9 cellular contexts compared by ENCODE assay signal in genomic region chr4:3766791-3767561, GRCh38. TPM values are rescaled to one million over a fixed set of nuclear protein-coding genes. Genes with fewer than 3 reads are reported as not detected.
DNase-seq lines count a peak whose midpoint lies in the region; ATAC-seq and TF ChIP-seq lines count a peak whose summit lies in the region.
"Had no signal": no experiment of that assay in that cellular context is flagged by ENCODE, and none has a peak within 500 bp of the region (broad histone marks: within the 10 kb centered on the region; RNA-seq: fewer than 3 reads in every experiment).

No MANE protein-coding gene starts in this region.

- H3K4me3 Mint-ChIP-seq in activated CD8-positive, alpha-beta T cell treated with anti-CD3 and anti-CD28 coated beads for 36 hours = peak overlapping the region; percentile 52
- H3K4me3 Mint-ChIP-seq in stimulated activated effector memory CD8-positive, alpha-beta T cell treated with anti-CD3 and anti-CD28 coated beads, Interleukin-12 subunit alpha, Interleukin-12 subunit beta, amount 100 ng/mL, for 72 hours = peak overlapping the region; percentile 35

- peaks cover 9% of the 10 kb centered on the region for H3K4me1 Mint-ChIP-seq in activated CD8-positive, alpha-beta T cell treated with anti-CD3 and anti-CD28 coated beads for 36 hours (ENCODE audit: low read depth)
- H3K4me1 Mint-ChIP-seq in stimulated activated effector memory CD8-positive, alpha-beta T cell treated with anti-CD3 and anti-CD28 coated beads, Interleukin-12 subunit alpha, Interleukin-12 subunit beta, amount 100 ng/mL, for 72 hours = no peaks in the 10 kb centered on the region

- DNase-seq in NCI-H345 (lab: John Stamatoyannopoulos, UW) (peak; percentile 48), NCI-H345 treated with DMSO at 0.1 percent for 48 hours (lab: John Stamatoyannopoulos, UW; ENCODE audit: unreplicated experiment) (no peak), iPS DF 6.9 (ENCODE audit: low read depth, low spot score) (no peak), GM10248 (ENCODE audit: extremely low spot score) (no peak), GM13977 (ENCODE audit: low spot score) (no peak)
- peak; percentile 23 for DNase-seq in activated CD8-positive, alpha-beta T cell treated with anti-CD3 and anti-CD28 coated beads for 36 hours
- DNase-seq in stimulated activated effector memory CD8-positive, alpha-beta T cell treated with anti-CD3 and anti-CD28 coated beads, Interleukin-12 subunit alpha, Interleukin-12 subunit beta, amount 100 ng/mL, for 72 hours (ENCODE audit: low spot score in 2 of 2) = no peak
- DNase-seq: AML-193 had no signal

- peak overlapping the region; percentile 35; the same call in 1 of the 2 replicates for H3K4me3 ChIP-seq in iPS DF 6.9 (ENCODE audit: low read length)

- CTCF ChIA-PET in activated CD8-positive, alpha-beta T cell treated with anti-CD3 and anti-CD28 coated beads for 36 hours (lab: Charles Lee) = interaction anchor here (1.2 to 2.7 kb wide), 4 partner anchors 13 to 114 kb away, joined by 3 to 9 read pairs (median 4); no protein-coding TSS in a partner anchor
- CTCF ChIA-PET in GM10248 (lab: Yijun Ruan, JAX) = no interaction called here

- POLR2A ChIA-PET in activated CD8-positive, alpha-beta T cell treated with anti-CD3 and anti-CD28 coated beads for 36 hours (lab: Charles Lee) = no interaction called here
- POLR2A ChIA-PET in GM10248 (lab: Yijun Ruan, JAX) = no interaction called here

- H3K4me1 ChIP-seq in iPS DF 6.9 (ENCODE audit: control insufficient read depth, insufficient read depth, low read length) = peaks cover 4% of the 10 kb centered on the region; the same call in 1 of the 2 replicates

- no peak for TF ChIP-seq CTCF in activated CD8-positive, alpha-beta T cell treated with anti-CD3 and anti-CD28 coated beads for 36 hours (IDR thresholded peaks at IDR 0.05)
- TF ChIP-seq CTCF in GM10248 (IDR thresholded peaks at IDR 0.05; ENCODE audit: control extremely low read depth, extremely low read depth, low read depth, missing control alignments) (no peak), GM13977 (IDR thresholded peaks at IDR 0.05; ENCODE audit: extremely low read depth, insufficient read depth, missing control alignments) (no peak)

- H3K9me3 ChIP-seq in iPS DF 6.9 (ENCODE audit: control insufficient read depth, insufficient read depth, low read length) = no peaks in the 10 kb centered on the region

- no peaks in the 10 kb centered on the region for H3K36me3 ChIP-seq in iPS DF 6.9 (ENCODE audit: control insufficient read depth, insufficient read depth, low read length)

- no peaks in the 10 kb centered on the region for H3K36me3 Mint-ChIP-seq in activated CD8-positive, alpha-beta T cell treated with anti-CD3 and anti-CD28 coated beads for 36 hours (ENCODE audit: low read depth)
- H3K36me3 Mint-ChIP-seq in stimulated activated effector memory CD8-positive, alpha-beta T cell treated with anti-CD3 and anti-CD28 coated beads, Interleukin-12 subunit alpha, Interleukin-12 subunit beta, amount 100 ng/mL, for 72 hours = no peaks in the 10 kb centered on the region

- H3K27ac Mint-ChIP-seq in activated CD8-positive, alpha-beta T cell treated with anti-CD3 and anti-CD28 coated beads for 36 hours = no peak overlapping the region
- no peak overlapping the region for H3K27ac Mint-ChIP-seq in stimulated activated effector memory CD8-positive, alpha-beta T cell treated with anti-CD3 and anti-CD28 coated beads, Interleukin-12 subunit alpha, Interleukin-12 subunit beta, amount 100 ng/mL, for 72 hours

- peaks cover 2% of the 10 kb centered on the region; the same call in 1 of the 2 replicates for H3K27me3 ChIP-seq in iPS DF 6.9 (ENCODE audit: control insufficient read depth, insufficient read depth, low read length)

- in situ Hi-C loops in GM13977 (cut with MboI; ENCODE audit: low pct_unique_long_range_greater_than_20kb, low sequenced_read_pairs, unreplicated experiment) = no loop called here

- ATAC-seq in activated CD8-positive, alpha-beta T cell treated with anti-CD3 and anti-CD28 coated beads for 36 hours = no peak
- ATAC-seq in stimulated activated effector memory CD8-positive, alpha-beta T cell treated with anti-CD3 and anti-CD28 coated beads, Interleukin-12 subunit alpha, Interleukin-12 subunit beta, amount 100 ng/mL, for 72 hours = no peak
- no peak for ATAC-seq in GM18873 (IDR thresholded peaks at IDR 0.05; ENCODE audit: low FRiP score, unreplicated experiment)

- no peaks in the 10 kb centered on the region for H3K9me3 Mint-ChIP-seq in activated CD8-positive, alpha-beta T cell treated with anti-CD3 and anti-CD28 coated beads for 36 hours
- H3K9me3 Mint-ChIP-seq in stimulated activated effector memory CD8-positive, alpha-beta T cell treated with anti-CD3 and anti-CD28 coated beads, Interleukin-12 subunit alpha, Interleukin-12 subunit beta, amount 100 ng/mL, for 72 hours = no peaks in the 10 kb centered on the region

- intact Hi-C loops in activated CD8-positive, alpha-beta T cell treated with anti-CD3 and anti-CD28 coated beads for 36 hours (cut with micrococcal nuclease) = loop anchor here (5.0 kb wide), 1 partner anchor 115 kb away; no protein-coding TSS in a partner anchor

- H3K27me3 Mint-ChIP-seq in activated CD8-positive, alpha-beta T cell treated with anti-CD3 and anti-CD28 coated beads for 36 hours = peaks cover 22% of the 10 kb centered on the region

- WGBS in iPS DF 6.9 (ENCODE audit: insufficient coverage, insufficient read length) = no CpG with 5 or more reads among the region's 106 CpGs

- H3K27ac ChIP-seq in iPS DF 6.9 (ENCODE audit: low read length) = no peak overlapping the region

RNA-seq across cellular contexts. Expression of gene ADRA2C, which starts 0.8 kb away (rescaled TPM):
- total RNA-seq in activated CD8-positive, alpha-beta T cell treated with anti-CD3 and anti-CD28 coated beads for 36 hours = under 1 TPM in 1 of 2 experiments, not detected in 1; 0.27 TPM

Comparison
In these comparisons a context has a peak if more than half of its experiments do, and no peak if none do; other contexts are left out.
1. DNase-seq: peak in NCI-H345 (single experiment) and activated CD8-positive, alpha-beta T cell treated with anti-CD3 and anti-CD28 coated beads for 36 hours (single experiment); none in NCI-H345 treated with DMSO at 0.1 percent for 48 hours (single experiment), iPS DF 6.9 (single experiment), stimulated activated effector memory CD8-positive, alpha-beta T cell treated with anti-CD3 and anti-CD28 coated beads, Interleukin-12 subunit alpha, Interleukin-12 subunit beta, amount 100 ng/mL, for 72 hours (0 of 2), GM10248 (single experiment) and GM13977 (single experiment).